ENCODE assay signal across 20 cellular contexts in the genomic region with DNA sequence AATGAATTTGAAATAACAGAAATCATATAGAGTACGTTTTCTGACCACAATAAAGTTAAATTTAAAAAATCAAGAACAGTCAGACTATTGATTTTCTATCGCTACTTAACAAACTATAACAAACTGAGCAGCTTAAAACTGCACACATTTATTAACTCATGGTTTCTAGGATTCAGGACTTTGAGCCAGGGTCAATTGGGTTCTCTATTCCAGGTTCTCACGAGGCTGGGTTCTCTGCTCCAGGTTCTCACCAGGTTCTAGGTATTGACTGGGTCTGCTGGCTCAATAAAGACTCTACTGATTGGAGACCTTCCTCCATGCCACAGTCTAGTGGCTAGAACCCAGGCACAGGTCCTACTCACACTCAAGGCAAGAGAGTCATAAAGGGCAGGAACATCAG. TPM values are rescaled to one million over a fixed set of nuclear protein-coding genes. Genes with fewer than 3 reads are reported as not detected.
"Had no signal": no experiment of that assay in that cellular context is flagged by ENCODE, and none has a peak within 500 bp of the region (broad histone marks: within the 10 kb centered on the region; RNA-seq: fewer than 3 reads in every experiment).

No MANE protein-coding gene starts in this region.

- H3K4me3 ChIP-seq: coronary artery, dorsolateral prefrontal cortex, esophagus muscularis mucosa, gastroesophageal sphincter, heart left ventricle, hepatocyte, left ventricle myocardium inferior, lower lobe of right lung, mucosa of descending colon had no signal

- DNase-seq: dermis blood vessel endothelial cell; dorsolateral prefrontal cortex; effector CD4-positive, alpha-beta T cell; effector memory CD4-positive, alpha-beta T cell; foreskin keratinocyte; heart left ventricle; hypothalamus; left cardiac atrium; left ventricle myocardium inferior; lower lobe of right lung; mesenchymal stem cell; mucosa of descending colon; naive B cell had no signal

- H3K4me1 ChIP-seq: foreskin keratinocyte, gastroesophageal sphincter, heart left ventricle, left ventricle myocardium inferior, lower lobe of right lung had no signal

- H3K4me1 Mint-ChIP-seq: mesothelial cell of epicardium, naive B cell had no signal

- H3K36me3 ChIP-seq: lower lobe of right lung had no signal

- H3K36me3 Mint-ChIP-seq: mesothelial cell of epicardium, naive B cell had no signal

- H3K27me3 ChIP-seq: dorsolateral prefrontal cortex, esophagus muscularis mucosa, foreskin keratinocyte, gastroesophageal sphincter, heart left ventricle, hepatocyte had no signal

- H3K4me2 ChIP-seq: hepatocyte had no signal

- H3K9me3 Mint-ChIP-seq: mesothelial cell of epicardium had no signal

- H3K27ac Mint-ChIP-seq: mesothelial cell of epicardium, naive B cell had no signal

- H3K27me3 Mint-ChIP-seq: naive B cell had no signal

- FAIRE-seq: endothelial cell of umbilical vein, keratinocyte had no signal

- H3K27ac ChIP-seq: coronary artery, dorsolateral prefrontal cortex, esophagus muscularis mucosa, foreskin keratinocyte, gastroesophageal sphincter, heart left ventricle, hepatocyte, left ventricle myocardium inferior, lower lobe of right lung had no signal

- H3K9me3 ChIP-seq: esophagus muscularis mucosa, gastroesophageal sphincter, heart left ventricle, left ventricle myocardium inferior, lower lobe of right lung, mucosa of descending colon had no signal

- ATAC-seq: foreskin keratinocyte, gastroesophageal sphincter, heart left ventricle, left cardiac atrium, lower lobe of right lung, mucosa of descending colon had no signal

- H3K4me3 Mint-ChIP-seq: mesothelial cell of epicardium, naive B cell had no signal

RNA-seq across cellular contexts. Expression of gene ABCC9, which starts 22.8 kb away (rescaled TPM):
- total RNA-seq: endothelial cell of umbilical vein had no signal
- polyA plus RNA-seq: foreskin keratinocyte, keratinocyte had no signal
